27 cellular contexts compared by ENCODE assay signal in the genomic region with DNA sequence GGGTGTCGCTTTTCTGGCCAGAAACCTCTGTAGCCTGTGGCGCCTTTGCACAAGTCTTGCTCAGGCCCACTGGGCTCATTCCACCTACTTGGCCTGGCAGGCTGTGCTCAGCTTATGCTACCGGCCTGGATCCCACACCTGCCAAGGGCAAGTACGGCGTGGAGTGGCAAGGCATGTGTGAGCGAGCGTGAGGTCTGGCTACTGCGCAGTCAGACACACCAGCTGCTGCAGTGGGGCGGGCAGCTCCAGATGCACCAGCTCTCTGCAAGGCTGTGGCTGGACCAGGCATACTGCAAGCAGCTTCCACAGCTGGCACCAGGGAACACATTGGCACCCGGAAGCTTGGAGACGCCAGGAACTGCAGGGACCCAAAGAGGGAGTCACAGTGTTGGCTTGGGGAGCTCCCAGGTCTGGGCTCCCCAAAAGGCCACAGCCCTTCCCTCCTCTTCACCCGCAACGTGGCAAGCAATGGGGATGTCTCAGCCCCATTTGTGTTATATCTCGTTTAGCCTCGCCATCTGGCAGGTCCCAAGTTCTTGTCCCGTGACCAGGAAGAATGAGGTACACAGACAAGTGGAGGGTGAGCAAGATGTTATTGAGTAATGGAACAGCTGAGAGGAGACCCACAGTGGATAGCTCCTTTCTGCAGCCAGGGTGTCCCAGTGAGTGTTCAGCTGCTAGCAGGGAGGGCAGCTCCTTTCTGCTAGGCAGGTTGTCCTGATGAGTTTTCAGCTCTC. TPM values are rescaled to one million over a fixed set of nuclear protein-coding genes. Genes with fewer than 3 reads are reported as not detected.
DNase-seq lines count a peak whose midpoint lies in the region; ATAC-seq and TF ChIP-seq lines count a peak whose summit lies in the region.
"Had no signal": no experiment of that assay in that cellular context is flagged by ENCODE, and none has a peak within 500 bp of the region (broad histone marks: within the 10 kb centered on the region; RNA-seq: fewer than 3 reads in every experiment).

No MANE protein-coding gene starts in this region.

- H3K36me3 ChIP-seq in GM06990 (ENCODE audit: control insufficient read depth, insufficient read depth, low read length) = peaks cover 4% of the 10 kb centered on the region
- peaks cover 0 to 20% (median 0%) of the 10 kb centered on the region in 3 experiments for H3K36me3 ChIP-seq in naive thymus-derived CD4-positive, alpha-beta T cell (ENCODE audit: control insufficient read depth in 2 of 3, insufficient read depth in 3 of 3, low read length in 3 of 3)
- H3K36me3 ChIP-seq: cardiac muscle cell, transverse colon had no signal

- H3K4me3 ChIP-seq in GM06990 (replicated peaks; ENCODE audit: low read depth, low read length) = peak overlapping the region; percentile 38
- H3K4me3 ChIP-seq in naive thymus-derived CD4-positive, alpha-beta T cell (ENCODE audit: low read length) = no peak overlapping the region
- H3K4me3 ChIP-seq: cardiac muscle cell, transverse colon had no signal

- CTCF ChIA-PET in naive thymus-derived CD4-positive, alpha-beta T cell (lab: Charles Lee) = no interaction called here

- POLR2A ChIA-PET in naive thymus-derived CD4-positive, alpha-beta T cell (lab: Charles Lee) = interaction anchor here (1.0 to 6.6 kb wide), 2 partner anchors 13 to 278 kb away, joined by 4 to 76 read pairs; no protein-coding TSS in a partner anchor

- no peaks in the 10 kb centered on the region for H3K27me3 ChIP-seq in GM06990 (replicated peaks; ENCODE audit: control insufficient read depth, insufficient read depth, low read length)
- H3K27me3 ChIP-seq in naive thymus-derived CD4-positive, alpha-beta T cell (ENCODE audit: control insufficient read depth in 2 of 2, insufficient read depth in 2 of 2, low read length in 2 of 2) = no peaks in the 10 kb centered on the region
- H3K27me3 ChIP-seq: cardiac muscle cell, foreskin keratinocyte, transverse colon had no signal

- peaks cover 0 to 21% (median 4%) of the 10 kb centered on the region in 5 donors for H3K36me3 Mint-ChIP-seq in naive thymus-derived CD4-positive, alpha-beta T cell

- peak overlapping the region in 4 of 10 donors; percentile 62 to 91 (median 81) for H3K4me3 Mint-ChIP-seq in naive thymus-derived CD4-positive, alpha-beta T cell
- H3K4me3 Mint-ChIP-seq: HFFc6 had no signal

- peaks cover 0 to 3% (median 0%) of the 10 kb centered on the region in 11 donors for H3K9me3 Mint-ChIP-seq in naive thymus-derived CD4-positive, alpha-beta T cell
- H3K9me3 Mint-ChIP-seq: HFFc6; T-helper 1 cell treated with Interleukin-12 subunit alpha and Interleukin-12 subunit beta and Interleukin-4 antibody, amounts not matched to agents 30 μg/mL and 1 μg/mL, for 36 hours had no signal

- H3K27ac Mint-ChIP-seq in naive thymus-derived CD4-positive, alpha-beta T cell = peak overlapping the region in 8 of 9 donors; percentile 18 to 95 (median 92)
- H3K27ac Mint-ChIP-seq: HFFc6 had no signal

- peaks cover 25 to 62% (median 43%) of the 10 kb centered on the region in 7 donors for H3K4me1 Mint-ChIP-seq in naive thymus-derived CD4-positive, alpha-beta T cell

- no peak for TF ChIP-seq CTCF in GM06990 (IDR thresholded peaks at IDR 0.05; ENCODE audit: insufficient read depth, low read length, poor library complexity, severe bottlenecking)

- H3K27ac ChIP-seq in naive thymus-derived CD4-positive, alpha-beta T cell (ENCODE audit: low read depth, low read length) = peak overlapping the region; percentile 32
- no peak overlapping the region for H3K27ac ChIP-seq in substantia nigra (ENCODE audit: low read depth, low read length, poor library complexity, severe bottlenecking)
- H3K27ac ChIP-seq: 22Rv1, cardiac muscle cell, epithelial cell of prostate, foreskin keratinocyte, HL-60, transverse colon, VCaP had no signal

- H3K4me1 ChIP-seq in naive thymus-derived CD4-positive, alpha-beta T cell (ENCODE audit: control insufficient read depth in 2 of 2, insufficient read depth in 2 of 2, low read length in 2 of 2) = peaks cover 22 to 31% of the 10 kb centered on the region in 2 donors
- H3K4me1 ChIP-seq: foreskin keratinocyte had no signal

- no peaks in the 10 kb centered on the region for H3K27me3 Mint-ChIP-seq in naive thymus-derived CD4-positive, alpha-beta T cell

- no peaks in the 10 kb centered on the region for H3K9me3 ChIP-seq in naive thymus-derived CD4-positive, alpha-beta T cell (ENCODE audit: control insufficient read depth in 2 of 3, low read length in 3 of 3)
- H3K9me3 ChIP-seq: transverse colon had no signal

- intact Hi-C loops in naive thymus-derived CD4-positive, alpha-beta T cell (cut with micrococcal nuclease) = loop anchor here (5.0 to 10.0 kb wide), 5 partner anchors 33 to 893 kb away; no protein-coding TSS in a partner anchor

- peak; percentile 2 for DNase-seq in DMS 273 (lab: John Stamatoyannopoulos, UW; ENCODE audit: unreplicated experiment)
- DNase-seq in DMS 273 treated with DMSO at 0.1 percent for 48 hours (lab: John Stamatoyannopoulos, UW) = no peak
- DNase-seq in GM06990 (ENCODE audit: extremely low read depth, insufficient read length) = no peak
- DNase-seq in RPMI8226 = peak; percentile 5
- DNase-seq in naive thymus-derived CD4-positive, alpha-beta T cell = no peak
- no peak for DNase-seq in substantia nigra (lab: John Stamatoyannopoulos, UW)
- no peak for DNase-seq in SHP77 treated with DMSO at 0.1 percent for 48 hours (lab: John Stamatoyannopoulos, UW)
- DNase-seq: activated CD8-positive, alpha-beta memory T cell treated with anti-CD3 and anti-CD28 coated beads for 24 hours; amniotic stem cell; dermis blood vessel endothelial cell; DMS153; foreskin keratinocyte; HFFc6; hippocampal formation; MV-4-11; NCI-H2081 treated with DMSO at 0.1 percent for 48 hours; NCI-H510A; right cardiac atrium; SHP77; transverse colon had no signal

- ATAC-seq in naive thymus-derived CD4-positive, alpha-beta T cell = no peak
- ATAC-seq in GM19452 (IDR thresholded peaks at IDR 0.05; ENCODE audit: unreplicated experiment) = no peak
- ATAC-seq: foreskin keratinocyte, right cardiac atrium had no signal

RNA-seq across cellular contexts. Expression of gene FBXW7, which starts 3.8 kb away (rescaled TPM):
- 100 to 1,000 TPM in 4 of 5 experiments, 10 to 100 TPM in 1; 57.5 to 139 (median 116) TPM for total RNA-seq in naive thymus-derived CD4-positive, alpha-beta T cell
- 10 to 100 TPM; 40.4 to 50.5 TPM for polyA plus RNA-seq in naive thymus-derived CD4-positive, alpha-beta T cell

Comparison
In these comparisons a context has a peak if more than half of its experiments do, and no peak if none do; other contexts are left out.
1. DNase-seq: peak in DMS 273 (single experiment) and RPMI8226 (single experiment); none in DMS 273 treated with DMSO at 0.1 percent for 48 hours (single experiment), GM06990 (single experiment), naive thymus-derived CD4-positive, alpha-beta T cell (0 of 9), substantia nigra (0 of 49) and SHP77 treated with DMSO at 0.1 percent for 48 hours (single experiment).